ENCODE assay signal across 8 cellular contexts in genomic region chr1:228487336-228488106, GRCh38. TPM values are rescaled to one million over a fixed set of nuclear protein-coding genes. Genes with fewer than 3 reads are reported as not detected.
DNase-seq lines count a peak whose midpoint lies in the region; ATAC-seq and TF ChIP-seq lines count a peak whose summit lies in the region.

Gene RNF187 (plus strand): TSS chr1:228487382.

- H3K4me3 ChIP-seq in OCI-LY1 (ENCODE audit: low read depth, low read length, poor library complexity, severe bottlenecking) (peak within 1 kb of the TSS; percentile 100), right atrium auricular region (peak within 1 kb of the TSS; percentile 70 to 80)

- peaks cover 25% of the 10 kb centered on the region for H3K36me3 Mint-ChIP-seq in activated naive CD8-positive, alpha-beta T cell treated with anti-CD3 and anti-CD28 coated beads, Interleukin-2, amount 10 ng/mL, durations not matched to agents 7 days and 5 days

- peak within 1 kb of the TSS; percentile 53 for H2AFZ ChIP-seq in OCI-LY1 (ENCODE audit: low read length)

- H3K9me2 ChIP-seq in OCI-LY1 (ENCODE audit: low read depth, low read length) = no peaks in the 10 kb centered on the region

- peaks cover 13% of the 10 kb centered on the region for H3K36me3 ChIP-seq in OCI-LY1 (ENCODE audit: insufficient read depth, low read length)
- H3K36me3 ChIP-seq in right atrium auricular region = peaks cover 4% of the 10 kb centered on the region

- H3K27me3 ChIP-seq in OCI-LY1 (ENCODE audit: insufficient read depth, low read length) (no peaks in the 10 kb centered on the region), right atrium auricular region (no peaks in the 10 kb centered on the region)

- POLR2A ChIA-PET in activated naive CD8-positive, alpha-beta T cell treated with anti-CD3 and anti-CD28 coated beads, Interleukin-2, amount 10 ng/mL, durations not matched to agents 7 days and 5 days (lab: Charles Lee) = interaction anchor here (0.8 to 6.0 kb wide), 12 partner anchors 8 to 405 kb away, joined by 3 to 111 read pairs (median 8); partner anchors contain the start of gene ARF1

- H3K4me3 Mint-ChIP-seq in activated naive CD8-positive, alpha-beta T cell treated with anti-CD3 and anti-CD28 coated beads, Interleukin-2, amount 10 ng/mL, durations not matched to agents 7 days and 5 days = peak within 1 kb of the TSS; percentile 98

- DNase-seq in NCI-H82 (lab: John Stamatoyannopoulos, UW) (peak; percentile 67), NCI-H82 treated with DMSO at 0.1 percent for 48 hours (lab: John Stamatoyannopoulos, UW; ENCODE audit: unreplicated experiment) (no peak), right atrium auricular region (ENCODE audit: low spot score) (peak; percentile 86), renal cortical epithelial cell (ENCODE audit: low read depth) (no peak), NCI-H526 treated with DMSO at 0.1 percent for 48 hours (lab: John Stamatoyannopoulos, UW) (no peak)
- DNase-seq in activated naive CD8-positive, alpha-beta T cell treated with anti-CD3 and anti-CD28 coated beads, Interleukin-2, amount 10 ng/mL, durations not matched to agents 7 days and 5 days = peak; percentile 93

- H4K20me1 ChIP-seq in OCI-LY1 (ENCODE audit: insufficient read depth, low read length) = no peaks in the 10 kb centered on the region

- H3K4me1 ChIP-seq in OCI-LY1 (ENCODE audit: insufficient read depth, low read length, severe bottlenecking) (peaks cover 40% of the 10 kb centered on the region), right atrium auricular region (peaks cover 0 to 39% of the 10 kb centered on the region in 2 donors)

- no peaks in the 10 kb centered on the region for H3K27me3 Mint-ChIP-seq in activated naive CD8-positive, alpha-beta T cell treated with anti-CD3 and anti-CD28 coated beads, Interleukin-2, amount 10 ng/mL, durations not matched to agents 7 days and 5 days

- no peaks in the 10 kb centered on the region for H3K9me3 Mint-ChIP-seq in activated naive CD8-positive, alpha-beta T cell treated with anti-CD3 and anti-CD28 coated beads, Interleukin-2, amount 10 ng/mL, durations not matched to agents 7 days and 5 days

- no peaks in the 10 kb centered on the region for H3F3A ChIP-seq in OCI-LY1 (ENCODE audit: insufficient read depth, low read length)

- no peaks in the 10 kb centered on the region for H3K9me3 ChIP-seq in OCI-LY1 (ENCODE audit: low read length)
- H3K9me3 ChIP-seq in right atrium auricular region = no peaks in the 10 kb centered on the region

- H3K27ac ChIP-seq in OCI-LY1 (ENCODE audit: low read depth, low read length, poor library complexity, severe bottlenecking) = peak within 1 kb of the TSS; percentile 85
- peak within 1 kb of the TSS; percentile 95 to 96 for H3K27ac ChIP-seq in right atrium auricular region

- H3K4me2 ChIP-seq in OCI-LY1 (ENCODE audit: low read length) = peak within 1 kb of the TSS; percentile 100

- no peaks in the 10 kb centered on the region for H3K79me2 ChIP-seq in OCI-LY1 (ENCODE audit: insufficient read depth, low read length)

- peak; percentile 64 for ATAC-seq in HG02840 (IDR thresholded peaks at IDR 0.05; ENCODE audit: low FRiP score, unreplicated experiment)
- peak; percentile 39 for ATAC-seq in activated naive CD8-positive, alpha-beta T cell treated with anti-CD3 and anti-CD28 coated beads, Interleukin-2, amount 10 ng/mL, durations not matched to agents 7 days and 5 days (ENCODE audit: low read depth)

- H3K27ac Mint-ChIP-seq in activated naive CD8-positive, alpha-beta T cell treated with anti-CD3 and anti-CD28 coated beads, Interleukin-2, amount 10 ng/mL, durations not matched to agents 7 days and 5 days = peak within 1 kb of the TSS; percentile 100

- no peak for TF ChIP-seq CTCF in OCI-LY1 (IDR thresholded peaks at IDR 0.05; ENCODE audit: low read length)
- TF ChIP-seq CTCF in right atrium auricular region (IDR thresholded peaks at IDR 0.05) = no peak

- H3K4me1 Mint-ChIP-seq in activated naive CD8-positive, alpha-beta T cell treated with anti-CD3 and anti-CD28 coated beads, Interleukin-2, amount 10 ng/mL, durations not matched to agents 7 days and 5 days = peaks cover 39% of the 10 kb centered on the region

- peak within 1 kb of the TSS; percentile 99 for H3K9ac ChIP-seq in OCI-LY1 (ENCODE audit: low read length)

RNA-seq across cellular contexts. Expression of gene RNF187, which starts in this region (rescaled TPM):
- total RNA-seq in activated naive CD8-positive, alpha-beta T cell treated with anti-CD3 and anti-CD28 coated beads, Interleukin-2, amount 10 ng/mL, durations not matched to agents 7 days and 5 days = 100 to 1,000 TPM; 128 to 143 TPM
- total RNA-seq in right atrium auricular region (10 to 100 TPM; 35.3 to 35.6 TPM), renal cortical epithelial cell (47.6 and 137 TPM in 2 replicates)

Comparison
In these comparisons a context has a peak if more than half of its experiments do, and no peak if none do; other contexts are left out.
1. DNase-seq: peak in NCI-H82 (single experiment), activated naive CD8-positive, alpha-beta T cell treated with anti-CD3 and anti-CD28 coated beads, Interleukin-2, amount 10 ng/mL, durations not matched to agents 7 days and 5 days (single experiment) and right atrium auricular region (single experiment); none in NCI-H82 treated with DMSO at 0.1 percent for 48 hours (single experiment), renal cortical epithelial cell (single experiment) and NCI-H526 treated with DMSO at 0.1 percent for 48 hours (single experiment).